1 cellular context compared by ENCODE assay signal in genomic region chr20:61753987-61754956, GRCh38.
TF ChIP-seq lines count a peak whose summit lies in the region.

No MANE protein-coding gene starts in this region.

TF ChIP-seq in GM23338, 12 proteins besides CTCF, POLR2A, EP300 and RAD21:
- TF ChIP-seq, protein P1, sequence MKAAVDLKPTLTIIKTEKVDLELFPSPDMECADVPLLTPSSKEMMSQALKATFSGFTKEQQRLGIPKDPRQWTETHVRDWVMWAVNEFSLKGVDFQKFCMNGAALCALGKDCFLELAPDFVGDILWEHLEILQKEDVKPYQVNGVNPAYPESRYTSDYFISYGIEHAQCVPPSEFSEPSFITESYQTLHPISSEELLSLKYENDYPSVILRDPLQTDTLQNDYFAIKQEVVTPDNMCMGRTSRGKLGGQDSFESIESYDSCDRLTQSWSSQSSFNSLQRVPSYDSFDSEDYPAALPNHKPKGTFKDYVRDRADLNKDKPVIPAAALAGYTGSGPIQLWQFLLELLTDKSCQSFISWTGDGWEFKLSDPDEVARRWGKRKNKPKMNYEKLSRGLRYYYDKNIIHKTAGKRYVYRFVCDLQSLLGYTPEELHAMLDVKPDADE (IDR thresholded peaks at IDR 0.05), result no peak
- TF ChIP-seq NANOG (IDR thresholded peaks at IDR 0.05; ENCODE audit: borderline replicate concordance), result no peak
- TF ChIP-seq, protein P2, sequence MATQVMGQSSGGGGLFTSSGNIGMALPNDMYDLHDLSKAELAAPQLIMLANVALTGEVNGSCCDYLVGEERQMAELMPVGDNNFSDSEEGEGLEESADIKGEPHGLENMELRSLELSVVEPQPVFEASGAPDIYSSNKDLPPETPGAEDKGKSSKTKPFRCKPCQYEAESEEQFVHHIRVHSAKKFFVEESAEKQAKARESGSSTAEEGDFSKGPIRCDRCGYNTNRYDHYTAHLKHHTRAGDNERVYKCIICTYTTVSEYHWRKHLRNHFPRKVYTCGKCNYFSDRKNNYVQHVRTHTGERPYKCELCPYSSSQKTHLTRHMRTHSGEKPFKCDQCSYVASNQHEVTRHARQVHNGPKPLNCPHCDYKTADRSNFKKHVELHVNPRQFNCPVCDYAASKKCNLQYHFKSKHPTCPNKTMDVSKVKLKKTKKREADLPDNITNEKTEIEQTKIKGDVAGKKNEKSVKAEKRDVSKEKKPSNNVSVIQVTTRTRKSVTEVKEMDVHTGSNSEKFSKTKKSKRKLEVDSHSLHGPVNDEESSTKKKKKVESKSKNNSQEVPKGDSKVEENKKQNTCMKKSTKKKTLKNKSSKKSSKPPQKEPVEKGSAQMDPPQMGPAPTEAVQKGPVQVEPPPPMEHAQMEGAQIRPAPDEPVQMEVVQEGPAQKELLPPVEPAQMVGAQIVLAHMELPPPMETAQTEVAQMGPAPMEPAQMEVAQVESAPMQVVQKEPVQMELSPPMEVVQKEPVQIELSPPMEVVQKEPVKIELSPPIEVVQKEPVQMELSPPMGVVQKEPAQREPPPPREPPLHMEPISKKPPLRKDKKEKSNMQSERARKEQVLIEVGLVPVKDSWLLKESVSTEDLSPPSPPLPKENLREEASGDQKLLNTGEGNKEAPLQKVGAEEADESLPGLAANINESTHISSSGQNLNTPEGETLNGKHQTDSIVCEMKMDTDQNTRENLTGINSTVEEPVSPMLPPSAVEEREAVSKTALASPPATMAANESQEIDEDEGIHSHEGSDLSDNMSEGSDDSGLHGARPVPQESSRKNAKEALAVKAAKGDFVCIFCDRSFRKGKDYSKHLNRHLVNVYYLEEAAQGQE (IDR thresholded peaks at IDR 0.05; ENCODE audit: unreplicated experiment), result no peak
- no peak for TF ChIP-seq STAT1 (IDR thresholded peaks at IDR 0.05; ENCODE audit: unreplicated experiment)
- TF ChIP-seq ZNF331 (CRISPR knock-in tag; IDR thresholded peaks at IDR 0.05; ENCODE audit: low read depth), result no peak
- TF ChIP-seq EZH2phosphoT487 (IDR thresholded peaks at IDR 0.05; ENCODE audit: unreplicated experiment), result no peak
- no peak for TF ChIP-seq POLR2AphosphoS5 (IDR thresholded peaks at IDR 0.05; ENCODE audit: low read depth)
- TF ChIP-seq, protein P3, sequence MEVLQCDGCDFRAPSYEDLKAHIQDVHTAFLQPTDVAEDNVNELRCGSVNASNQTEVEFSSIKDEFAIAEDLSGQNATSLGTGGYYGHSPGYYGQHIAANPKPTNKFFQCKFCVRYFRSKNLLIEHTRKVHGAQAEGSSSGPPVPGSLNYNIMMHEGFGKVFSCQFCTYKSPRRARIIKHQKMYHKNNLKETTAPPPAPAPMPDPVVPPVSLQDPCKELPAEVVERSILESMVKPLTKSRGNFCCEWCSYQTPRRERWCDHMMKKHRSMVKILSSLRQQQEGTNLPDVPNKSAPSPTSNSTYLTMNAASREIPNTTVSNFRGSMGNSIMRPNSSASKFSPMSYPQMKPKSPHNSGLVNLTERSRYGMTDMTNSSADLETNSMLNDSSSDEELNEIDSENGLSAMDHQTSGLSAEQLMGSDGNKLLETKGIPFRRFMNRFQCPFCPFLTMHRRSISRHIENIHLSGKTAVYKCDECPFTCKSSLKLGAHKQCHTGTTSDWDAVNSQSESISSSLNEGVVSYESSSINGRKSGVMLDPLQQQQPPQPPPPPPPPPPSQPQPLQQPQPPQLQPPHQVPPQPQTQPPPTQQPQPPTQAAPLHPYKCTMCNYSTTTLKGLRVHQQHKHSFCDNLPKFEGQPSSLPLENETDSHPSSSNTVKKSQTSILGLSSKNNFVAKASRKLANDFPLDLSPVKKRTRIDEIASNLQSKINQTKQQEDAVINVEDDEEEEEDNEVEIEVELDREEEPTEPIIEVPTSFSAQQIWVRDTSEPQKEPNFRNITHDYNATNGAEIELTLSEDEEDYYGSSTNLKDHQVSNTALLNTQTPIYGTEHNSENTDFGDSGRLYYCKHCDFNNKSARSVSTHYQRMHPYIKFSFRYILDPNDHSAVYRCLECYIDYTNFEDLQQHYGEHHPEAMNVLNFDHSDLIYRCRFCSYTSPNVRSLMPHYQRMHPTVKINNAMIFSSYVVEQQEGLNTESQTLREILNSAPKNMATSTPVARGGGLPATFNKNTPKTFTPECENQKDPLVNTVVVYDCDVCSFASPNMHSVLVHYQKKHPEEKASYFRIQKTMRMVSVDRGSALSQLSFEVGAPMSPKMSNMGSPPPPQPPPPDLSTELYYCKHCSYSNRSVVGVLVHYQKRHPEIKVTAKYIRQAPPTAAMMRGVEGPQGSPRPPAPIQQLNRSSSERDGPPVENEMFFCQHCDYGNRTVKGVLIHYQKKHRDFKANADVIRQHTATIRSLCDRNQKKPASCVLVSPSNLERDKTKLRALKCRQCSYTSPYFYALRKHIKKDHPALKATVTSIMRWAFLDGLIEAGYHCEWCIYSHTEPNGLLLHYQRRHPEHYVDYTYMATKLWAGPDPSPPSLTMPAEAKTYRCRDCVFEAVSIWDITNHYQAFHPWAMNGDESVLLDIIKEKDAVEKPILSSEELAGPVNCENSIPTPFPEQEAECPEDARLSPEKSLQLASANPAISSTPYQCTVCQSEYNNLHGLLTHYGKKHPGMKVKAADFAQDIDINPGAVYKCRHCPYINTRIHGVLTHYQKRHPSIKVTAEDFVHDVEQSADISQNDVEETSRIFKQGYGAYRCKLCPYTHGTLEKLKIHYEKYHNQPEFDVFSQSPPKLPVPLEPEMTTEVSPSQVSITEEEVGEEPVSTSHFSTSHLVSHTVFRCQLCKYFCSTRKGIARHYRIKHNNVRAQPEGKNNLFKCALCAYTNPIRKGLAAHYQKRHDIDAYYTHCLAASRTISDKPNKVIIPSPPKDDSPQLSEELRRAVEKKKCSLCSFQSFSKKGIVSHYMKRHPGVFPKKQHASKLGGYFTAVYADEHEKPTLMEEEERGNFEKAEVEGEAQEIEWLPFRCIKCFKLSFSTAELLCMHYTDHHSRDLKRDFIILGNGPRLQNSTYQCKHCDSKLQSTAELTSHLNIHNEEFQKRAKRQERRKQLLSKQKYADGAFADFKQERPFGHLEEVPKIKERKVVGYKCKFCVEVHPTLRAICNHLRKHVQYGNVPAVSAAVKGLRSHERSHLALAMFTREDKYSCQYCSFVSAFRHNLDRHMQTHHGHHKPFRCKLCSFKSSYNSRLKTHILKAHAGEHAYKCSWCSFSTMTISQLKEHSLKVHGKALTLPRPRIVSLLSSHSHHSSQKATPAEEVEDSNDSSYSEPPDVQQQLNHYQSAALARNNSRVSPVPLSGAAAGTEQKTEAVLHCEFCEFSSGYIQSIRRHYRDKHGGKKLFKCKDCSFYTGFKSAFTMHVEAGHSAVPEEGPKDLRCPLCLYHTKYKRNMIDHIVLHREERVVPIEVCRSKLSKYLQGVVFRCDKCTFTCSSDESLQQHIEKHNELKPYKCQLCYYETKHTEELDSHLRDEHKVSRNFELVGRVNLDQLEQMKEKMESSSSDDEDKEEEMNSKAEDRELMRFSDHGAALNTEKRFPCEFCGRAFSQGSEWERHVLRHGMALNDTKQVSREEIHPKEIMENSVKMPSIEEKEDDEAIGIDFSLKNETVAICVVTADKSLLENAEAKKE (CRISPR knock-in tag; IDR thresholded peaks at IDR 0.05), result no peak
- TF ChIP-seq EZH2 (IDR thresholded peaks at IDR 0.05; ENCODE audit: low read depth, unreplicated experiment), result no peak
- no peak for TF ChIP-seq CREB1 (CRISPR knock-in tag; IDR thresholded peaks at IDR 0.05; ENCODE audit: low read depth)
- no peak for TF ChIP-seq ZNF114 (CRISPR knock-in tag; IDR thresholded peaks at IDR 0.05)
